15 cellular contexts compared by ENCODE assay signal in the genomic region with DNA sequence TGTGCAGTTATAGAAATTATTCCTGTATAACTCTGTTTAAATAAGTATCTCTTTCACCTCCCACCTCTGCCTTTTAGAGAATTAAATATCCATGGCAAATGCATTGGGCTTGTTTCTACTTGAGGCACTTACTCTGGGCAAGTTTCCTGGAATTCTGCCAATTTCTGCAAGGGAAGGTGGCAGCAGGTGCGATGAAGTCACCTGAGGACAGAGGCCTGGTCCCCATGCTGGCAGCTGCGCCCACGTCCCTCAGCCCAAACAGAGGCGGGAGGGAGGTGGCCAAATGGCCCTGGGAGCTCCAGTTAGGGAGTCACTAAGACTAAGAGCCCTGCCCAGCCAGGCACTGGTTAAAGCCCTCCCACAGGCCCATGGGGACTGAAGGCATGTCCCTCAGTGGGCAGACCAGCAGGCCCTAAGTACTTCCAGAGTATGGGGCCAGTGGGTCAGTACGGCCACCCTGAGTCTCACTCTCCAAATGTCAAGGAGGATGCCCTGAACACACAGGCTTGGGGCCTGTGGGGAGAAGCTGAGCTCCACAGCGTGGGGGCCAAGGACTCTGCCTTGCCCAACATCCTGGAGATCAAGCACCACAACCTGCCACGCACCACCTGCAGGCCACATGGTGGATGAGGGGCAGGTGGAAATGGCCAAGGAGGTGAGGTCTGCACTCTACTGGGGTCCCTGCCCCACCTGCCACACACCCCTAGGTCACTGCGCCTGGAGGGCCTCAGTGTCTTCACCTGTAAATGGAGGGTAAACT. TPM values are rescaled to one million over a fixed set of nuclear protein-coding genes. Genes with fewer than 3 reads are reported as not detected.
DNase-seq lines count a peak whose midpoint lies in the region; ATAC-seq and TF ChIP-seq lines count a peak whose summit lies in the region.
"Had no signal": no experiment of that assay in that cellular context is flagged by ENCODE, and none has a peak within 500 bp of the region (broad histone marks: within the 10 kb centered on the region; RNA-seq: fewer than 3 reads in every experiment).

No MANE protein-coding gene starts in this region.

- no peaks in the 10 kb centered on the region for H3K4me1 Mint-ChIP-seq in T-helper 17 cell
- peaks cover 5% of the 10 kb centered on the region for H3K4me1 Mint-ChIP-seq in nephron progenitor cell
- H3K4me1 Mint-ChIP-seq: brain; memory B cell; stimulated activated effector memory CD8-positive, alpha-beta T cell treated with anti-CD3 and anti-CD28 coated beads, Interleukin-12 subunit alpha, Interleukin-12 subunit beta, amount 100 ng/mL, for 72 hours had no signal

- H3K27me3 Mint-ChIP-seq in T-helper 17 cell (no peaks in the 10 kb centered on the region), nephron progenitor cell (ENCODE audit: low read depth, poor library complexity) (peaks cover 7% of the 10 kb centered on the region)
- H3K27me3 Mint-ChIP-seq: brain had no signal

- no peak for ATAC-seq in T-helper 17 cell
- ATAC-seq: stimulated activated effector memory CD8-positive, alpha-beta T cell treated with anti-CD3 and anti-CD28 coated beads, Interleukin-12 subunit alpha, Interleukin-12 subunit beta, amount 100 ng/mL, for 72 hours had no signal

- H3K36me3 Mint-ChIP-seq in T-helper 17 cell (ENCODE audit: low read depth) (no peaks in the 10 kb centered on the region), nephron progenitor cell (ENCODE audit: low read depth) (peaks cover 6% of the 10 kb centered on the region)
- H3K36me3 Mint-ChIP-seq: stimulated activated effector memory CD8-positive, alpha-beta T cell treated with anti-CD3 and anti-CD28 coated beads, Interleukin-12 subunit alpha, Interleukin-12 subunit beta, amount 100 ng/mL, for 72 hours had no signal

- H3K27ac Mint-ChIP-seq in T-helper 17 cell (peak overlapping the region; percentile 77), nephron progenitor cell (peak overlapping the region; percentile 74)
- H3K27ac Mint-ChIP-seq: brain; memory B cell; stimulated activated effector memory CD8-positive, alpha-beta T cell treated with anti-CD3 and anti-CD28 coated beads, Interleukin-12 subunit alpha, Interleukin-12 subunit beta, amount 100 ng/mL, for 72 hours had no signal

- no peak for TF ChIP-seq RAD21 in Ishikawa (IDR thresholded peaks at IDR 0.05; ENCODE audit: low read depth)

- DNase-seq in NCI-H2171 (lab: John Stamatoyannopoulos, UW), result peak; percentile 91
- no peak for DNase-seq in T-helper 17 cell
- DNase-seq in nephron progenitor cell, result no peak
- no peak for DNase-seq in islet precursor cell
- no peak for DNase-seq in glomerular visceral epithelial cell (ENCODE audit: extremely low spot score)
- no peak for DNase-seq in activated CD8-positive, alpha-beta memory T cell treated with anti-CD3 and anti-CD28 coated beads for 24 hours
- no peak for DNase-seq in MV-4-11 (lab: John Stamatoyannopoulos, UW)
- DNase-seq: activated naive CD4-positive, alpha-beta T cell treated with Interleukin-2 at 50 U/mL for 16 hours; dorsolateral prefrontal cortex; SK-N-SH had no signal

- no peak for TF ChIP-seq EP300 in Ishikawa (IDR thresholded peaks at IDR 0.05; ENCODE audit: borderline replicate concordance)

- no peaks in the 10 kb centered on the region for H3K9me3 ChIP-seq in T-helper 17 cell (ENCODE audit: control insufficient read depth, low read length, poor library complexity, severe bottlenecking)
- H3K9me3 ChIP-seq: SK-N-SH, upper lobe of left lung had no signal

- peaks cover 7% of the 10 kb centered on the region for H3K9me3 Mint-ChIP-seq in nephron progenitor cell
- H3K9me3 Mint-ChIP-seq: memory B cell; stimulated activated effector memory CD8-positive, alpha-beta T cell treated with anti-CD3 and anti-CD28 coated beads, Interleukin-12 subunit alpha, Interleukin-12 subunit beta, amount 100 ng/mL, for 72 hours had no signal

- H3K4me3 Mint-ChIP-seq in T-helper 17 cell (no peak overlapping the region), nephron progenitor cell (no peak overlapping the region)
- H3K4me3 Mint-ChIP-seq: brain; memory B cell; stimulated activated effector memory CD8-positive, alpha-beta T cell treated with anti-CD3 and anti-CD28 coated beads, Interleukin-12 subunit alpha, Interleukin-12 subunit beta, amount 100 ng/mL, for 72 hours had no signal

- no peak for TF ChIP-seq CTCF in nephron progenitor cell (IDR thresholded peaks at IDR 0.05)

TF ChIP-seq in Ishikawa, 13 proteins besides CTCF, POLR2A, EP300 and RAD21:
- TF ChIP-seq, protein P1, sequence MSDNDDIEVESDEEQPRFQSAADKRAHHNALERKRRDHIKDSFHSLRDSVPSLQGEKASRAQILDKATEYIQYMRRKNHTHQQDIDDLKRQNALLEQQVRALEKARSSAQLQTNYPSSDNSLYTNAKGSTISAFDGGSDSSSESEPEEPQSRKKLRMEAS (IDR thresholded peaks at IDR 0.05), result peak; percentile 42; the same call in 1 of the 2 replicates
- TF ChIP-seq NFIC (IDR thresholded peaks at IDR 0.05) (peak; percentile 86), TCF12 (IDR thresholded peaks at IDR 0.05; ENCODE audit: low read depth) (0 out of 2 replicates have a peak, but pooled peaks have one; percentile 35)
- TF ChIP-seq, protein P2, sequence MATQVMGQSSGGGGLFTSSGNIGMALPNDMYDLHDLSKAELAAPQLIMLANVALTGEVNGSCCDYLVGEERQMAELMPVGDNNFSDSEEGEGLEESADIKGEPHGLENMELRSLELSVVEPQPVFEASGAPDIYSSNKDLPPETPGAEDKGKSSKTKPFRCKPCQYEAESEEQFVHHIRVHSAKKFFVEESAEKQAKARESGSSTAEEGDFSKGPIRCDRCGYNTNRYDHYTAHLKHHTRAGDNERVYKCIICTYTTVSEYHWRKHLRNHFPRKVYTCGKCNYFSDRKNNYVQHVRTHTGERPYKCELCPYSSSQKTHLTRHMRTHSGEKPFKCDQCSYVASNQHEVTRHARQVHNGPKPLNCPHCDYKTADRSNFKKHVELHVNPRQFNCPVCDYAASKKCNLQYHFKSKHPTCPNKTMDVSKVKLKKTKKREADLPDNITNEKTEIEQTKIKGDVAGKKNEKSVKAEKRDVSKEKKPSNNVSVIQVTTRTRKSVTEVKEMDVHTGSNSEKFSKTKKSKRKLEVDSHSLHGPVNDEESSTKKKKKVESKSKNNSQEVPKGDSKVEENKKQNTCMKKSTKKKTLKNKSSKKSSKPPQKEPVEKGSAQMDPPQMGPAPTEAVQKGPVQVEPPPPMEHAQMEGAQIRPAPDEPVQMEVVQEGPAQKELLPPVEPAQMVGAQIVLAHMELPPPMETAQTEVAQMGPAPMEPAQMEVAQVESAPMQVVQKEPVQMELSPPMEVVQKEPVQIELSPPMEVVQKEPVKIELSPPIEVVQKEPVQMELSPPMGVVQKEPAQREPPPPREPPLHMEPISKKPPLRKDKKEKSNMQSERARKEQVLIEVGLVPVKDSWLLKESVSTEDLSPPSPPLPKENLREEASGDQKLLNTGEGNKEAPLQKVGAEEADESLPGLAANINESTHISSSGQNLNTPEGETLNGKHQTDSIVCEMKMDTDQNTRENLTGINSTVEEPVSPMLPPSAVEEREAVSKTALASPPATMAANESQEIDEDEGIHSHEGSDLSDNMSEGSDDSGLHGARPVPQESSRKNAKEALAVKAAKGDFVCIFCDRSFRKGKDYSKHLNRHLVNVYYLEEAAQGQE (IDR thresholded peaks at IDR 0.05; ENCODE audit: low read depth), result no peak

RNA-seq across cellular contexts. Expression of gene ACOT7, which starts 19.4 kb away (rescaled TPM):
- total RNA-seq in T-helper 17 cell, result 1 to 10 TPM; 4.9 to 7.1 TPM

RNA-seq across cellular contexts. Expression of gene HES2, which starts 45.6 kb away (rescaled TPM):
- total RNA-seq in T-helper 17 cell, result not detected

RNA-seq across cellular contexts. Expression of gene ESPN, which starts 50.4 kb away (rescaled TPM):
- 10 to 100 TPM; 13.2 to 15.7 TPM for total RNA-seq in T-helper 17 cell
